26 cellular contexts compared by ENCODE assay signal in the genomic region with DNA sequence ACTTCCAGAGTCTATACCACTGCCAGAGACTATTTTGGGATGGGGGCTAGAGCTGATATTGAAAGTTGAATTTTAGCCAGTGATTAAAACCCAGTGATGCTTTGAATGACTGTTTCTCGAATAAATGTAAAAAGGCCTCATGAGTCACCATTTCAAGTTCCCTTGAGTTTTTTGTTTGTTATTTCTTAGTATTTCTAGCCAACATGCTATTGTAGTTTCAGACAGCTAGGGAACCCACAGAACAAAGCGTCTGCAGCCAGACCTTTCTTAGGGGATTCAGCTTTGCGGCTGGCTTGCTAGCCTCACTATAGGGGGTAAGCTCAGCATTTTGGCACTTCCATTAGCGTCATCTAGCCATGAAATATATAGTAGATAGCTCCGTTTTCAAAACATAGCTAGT.
DNase-seq lines count a peak whose midpoint lies in the region; ATAC-seq, FAIRE-seq and TF ChIP-seq lines count a peak whose summit lies in the region.
"Had no signal": no experiment of that assay in that cellular context is flagged by ENCODE, and none has a peak within 500 bp of the region (broad histone marks: within the 10 kb centered on the region; RNA-seq: fewer than 3 reads in every experiment).

No MANE protein-coding gene starts in this region.

- DNase-seq in IMR-90: peak; percentile 73
- DNase-seq in brain microvascular endothelial cell: peak; percentile 76
- DNase-seq in fibroblast of the conjunctiva (ENCODE audit: low read depth): peak; percentile 50
- DNase-seq in stromal cell of bone marrow (ENCODE audit: low read depth): peak; percentile 65
- DNase-seq in mesenchymal stem cell: no peak
- no peak for DNase-seq in pancreas
- DNase-seq: activated CD4-positive, alpha-beta T cell treated with anti-CD3 and anti-CD28 coated beads, Interleukin-2, amount 50 U/mL, for 1 hour; BE2C; COR-L47; DND-41; MG63; NCI-H1436; NCI-H524; NK-92 treated with Interleukin-12 subunit alpha and Interleukin-12 subunit beta, amount 100 ng/mL, for 24 hours; stimulated activated naive CD8-positive, alpha-beta T cell treated with anti-CD3 and anti-CD28 coated beads, Interleukin-15, amount 100 ng/mL, for 72 hours; T-helper 2 cell; trophoblast cell had no signal

- TF ChIP-seq POLR2A in IMR-90 (IDR thresholded peaks at IDR 0.05; ENCODE audit: low read depth, low read length): no peak

- no peak overlapping the region for H4K8ac ChIP-seq in IMR-90 (ENCODE audit: low read depth in 2 of 2, low read length in 2 of 2)
- no peak overlapping the region for H4K8ac ChIP-seq in mesenchymal stem cell (ENCODE audit: low read length)

- TF ChIP-seq RAD21 in IMR-90 (IDR thresholded peaks at IDR 0.05; ENCODE audit: low read length): no peak

- no peaks in the 10 kb centered on the region for H3K27me3 ChIP-seq in IMR-90 (ENCODE audit: control insufficient read depth, insufficient read depth, low read length)
- no peaks in the 10 kb centered on the region for H3K27me3 ChIP-seq in brain microvascular endothelial cell (replicated peaks)
- no peaks in the 10 kb centered on the region for H3K27me3 ChIP-seq in mesenchymal stem cell (ENCODE audit: control insufficient read depth in 1 of 2, insufficient read depth in 1 of 2, low read length in 2 of 2)
- H3K27me3 ChIP-seq in pancreas: no peaks in the 10 kb centered on the region
- H3K27me3 ChIP-seq: BE2C, breast epithelium, gastroesophageal sphincter, MG63 had no signal

- H3K27ac ChIP-seq in IMR-90 (ENCODE audit: insufficient read depth, low read length): no peak overlapping the region
- H3K27ac ChIP-seq in brain microvascular endothelial cell: peak overlapping the region; percentile 42
- H3K27ac ChIP-seq in mesenchymal stem cell (ENCODE audit: low read length, poor library complexity, severe bottlenecking): no peak overlapping the region
- H3K27ac ChIP-seq in pancreas: no peak overlapping the region
- H3K27ac ChIP-seq: breast epithelium, gastroesophageal sphincter, VCaP had no signal

- in situ Hi-C loops in IMR-90 (cut with MboI; ENCODE audit: low sequenced_read_pairs): no loop called here
- in situ Hi-C loops in brain microvascular endothelial cell (cut with HindIII; ENCODE audit: low pct_ligation_motif_present, low sequenced_read_pairs): no loop called here

- H3K9me3 ChIP-seq in IMR-90 (ENCODE audit: control insufficient read depth, insufficient read depth, low read length): no peaks in the 10 kb centered on the region
- H3K9me3 ChIP-seq in mesenchymal stem cell (ENCODE audit: control insufficient read depth, low read length): no peaks in the 10 kb centered on the region
- H3K9me3 ChIP-seq in pancreas: no peaks in the 10 kb centered on the region
- H3K9me3 ChIP-seq: BE2C, breast epithelium, gastroesophageal sphincter, MG63 had no signal

- peaks cover 28% of the 10 kb centered on the region for H3K36me3 ChIP-seq in IMR-90 (ENCODE audit: control insufficient read depth, insufficient read depth, low read length)
- peaks cover 22% of the 10 kb centered on the region for H3K36me3 ChIP-seq in brain microvascular endothelial cell (replicated peaks)
- H3K36me3 ChIP-seq in mesenchymal stem cell (ENCODE audit: control insufficient read depth in 1 of 2, insufficient read depth in 2 of 2, low read depth in 1 of 2, low read length in 2 of 2): peaks cover 21 to 90% of the 10 kb centered on the region in 2 experiments
- H3K36me3 ChIP-seq in pancreas: peaks cover 0 to 53% (median 5%) of the 10 kb centered on the region in 3 donors
- H3K36me3 ChIP-seq: BE2C, breast epithelium had no signal

- no peak overlapping the region for H2AK9ac ChIP-seq in IMR-90 (replicated peaks; ENCODE audit: low read depth, low read length, poor library complexity)

- no peak overlapping the region for H4K91ac ChIP-seq in IMR-90 (ENCODE audit: insufficient read depth, low read depth, low read length)
- no peak overlapping the region for H4K91ac ChIP-seq in mesenchymal stem cell (ENCODE audit: low read length)

- H2BK20ac ChIP-seq in IMR-90 (ENCODE audit: low read depth, low read length): no peak overlapping the region

- intact Hi-C loops in IMR-90 (cut with micrococcal nuclease) (no loop called here), pancreas (cut with DNase I) (no loop called here)

- H4K5ac ChIP-seq in IMR-90 (ENCODE audit: low read depth, low read length): no peak overlapping the region

- H2BK15ac ChIP-seq in IMR-90 (ENCODE audit: low read depth, low read length): no peak overlapping the region
- no peak overlapping the region for H2BK15ac ChIP-seq in mesenchymal stem cell (ENCODE audit: low read depth, poor library complexity, severe bottlenecking)

- H2AK5ac ChIP-seq in IMR-90 (ENCODE audit: low read depth, low read length) (no peak overlapping the region), mesenchymal stem cell (ENCODE audit: low read length, severe bottlenecking) (no peak overlapping the region)

- no peak overlapping the region for H3K14ac ChIP-seq in IMR-90 (replicated peaks; ENCODE audit: low read depth, low read length)
- H3K14ac ChIP-seq in mesenchymal stem cell (ENCODE audit: low read length in 2 of 2): no peak overlapping the region

- H3K9ac ChIP-seq in IMR-90 (ENCODE audit: low read depth, low read length) (no peak overlapping the region), mesenchymal stem cell (ENCODE audit: low read length) (no peak overlapping the region)

- H3K4me3 ChIP-seq in IMR-90 (ENCODE audit: insufficient read depth, low read depth, low read length) (no peak overlapping the region), brain microvascular endothelial cell (ENCODE audit: low read depth, low read length) (no peak overlapping the region), mesenchymal stem cell (ENCODE audit: insufficient read depth in 1 of 2, low read depth in 1 of 2, low read length in 2 of 2) (no peak overlapping the region), pancreas (no peak overlapping the region)
- H3K4me3 ChIP-seq: breast epithelium, gastroesophageal sphincter, GM23338, lung, MG63 had no signal

- H3K4me2 ChIP-seq in IMR-90 (ENCODE audit: low read depth, low read length) (no peak overlapping the region), mesenchymal stem cell (ENCODE audit: low read length, poor library complexity, severe bottlenecking) (no peak overlapping the region)
- H3K4me2 ChIP-seq: GM23338 had no signal

- no peak for FAIRE-seq in pancreas (lab: Jason Lieb, UNC)
- FAIRE-seq: GM19239 had no signal

- no peak overlapping the region for H3K23ac ChIP-seq in IMR-90 (ENCODE audit: low read depth, low read length)
- H3K23ac ChIP-seq in mesenchymal stem cell (ENCODE audit: low read length in 2 of 2): no peak overlapping the region

- dilution Hi-C loops in IMR-90 (cut with HindIII; ENCODE audit: low sequenced_read_pairs, unreplicated experiment): no loop called here

- H3K4me1 ChIP-seq in IMR-90 (ENCODE audit: control insufficient read depth, insufficient read depth, low read length) (peaks cover 12% of the 10 kb centered on the region), mesenchymal stem cell (ENCODE audit: control insufficient read depth, insufficient read depth, low read depth, low read length) (peaks cover 3% of the 10 kb centered on the region), pancreas (peaks cover 7 to 20% (median 11%) of the 10 kb centered on the region in 3 donors)
- H3K4me1 ChIP-seq: BE2C, breast epithelium had no signal

- CTCF ChIA-PET in IMR-90 (lab: Yijun Ruan, JAX): no interaction called here

- H3K9me1 ChIP-seq in IMR-90 (ENCODE audit: insufficient read depth, low read length): peaks cover 7% of the 10 kb centered on the region; the same call in 1 of the 2 replicates

- BruUV-seq in IMR-90 (replicated peaks; lab: Mats Ljungman, UMichigan): no TSS peak

- no peak overlapping the region for H3K56ac ChIP-seq in IMR-90 (ENCODE audit: extremely low read depth, insufficient read depth, low read length)

- 0% methylated on average over 1 of the region's 5 CpGs; no CpG with 5 or more reads in 1 of the 2 experiments for WGBS in IMR-90 (ENCODE audit: extremely low coverage in 2 of 2, insufficient read length in 1 of 2), 2 experiments
- 88% methylated on average over 3 of the region's 5 CpGs for WGBS in mesenchymal stem cell
- WGBS in pancreas, 2 donors: 91 to 92% methylated on average over 5 of the region's 5 CpGs

- peaks cover 4% of the 10 kb centered on the region; the same call in 1 of the 2 replicates for H4K20me1 ChIP-seq in IMR-90 (ENCODE audit: insufficient read depth, low read length)

- H2AFZ ChIP-seq in IMR-90 (replicated peaks; ENCODE audit: low read length, poor library complexity): no peak overlapping the region
- no peak overlapping the region for H2AFZ ChIP-seq in mesenchymal stem cell (ENCODE audit: low read depth, low read length)
- H2AFZ ChIP-seq: GM23338 had no signal

- H3K79me1 ChIP-seq in IMR-90 (ENCODE audit: low read depth in 1 of 2, low read length in 2 of 2) (no peaks in the 10 kb centered on the region), mesenchymal stem cell (replicated peaks; ENCODE audit: low read length, poor library complexity, severe bottlenecking) (no peaks in the 10 kb centered on the region)

- no peak overlapping the region for H2BK5ac ChIP-seq in IMR-90 (ENCODE audit: low read depth, low read length, poor library complexity, severe bottlenecking)
- H2BK5ac ChIP-seq in mesenchymal stem cell (ENCODE audit: low read depth, low read length, poor library complexity, severe bottlenecking): no peak overlapping the region

- H3K18ac ChIP-seq in IMR-90 (ENCODE audit: low read depth, low read length): no peak overlapping the region
- no peak overlapping the region for H3K18ac ChIP-seq in mesenchymal stem cell (ENCODE audit: low read depth in 1 of 2, low read length in 2 of 2)

- H2BK120ac ChIP-seq in IMR-90 (ENCODE audit: low read depth, low read length) (no peak overlapping the region), mesenchymal stem cell (ENCODE audit: low read depth, low read length) (no peak overlapping the region)

- POLR2A ChIA-PET in IMR-90 (lab: Charles Lee; ENCODE audit: unreplicated experiment): interaction anchor here (0.5 kb wide), 1 partner anchor 1394 kb away, joined by 3 read pairs; no protein-coding TSS in a partner anchor

- H3K4ac ChIP-seq in IMR-90 (ENCODE audit: low read depth, low read length): no peak overlapping the region
- H3K4ac ChIP-seq in mesenchymal stem cell (ENCODE audit: low read depth in 1 of 2, low read length in 2 of 2): no peak overlapping the region

- H2BK12ac ChIP-seq in mesenchymal stem cell (ENCODE audit: low read length in 2 of 2): no peak overlapping the region

- TF ChIP-seq CTCF in IMR-90 (conservative IDR thresholded peaks at IDR 0.05; ENCODE audit: low read depth, low read length) (no peak), brain microvascular endothelial cell (IDR thresholded peaks at IDR 0.05; ENCODE audit: low read depth, low read length, missing control alignments) (peak; percentile 42), pancreas (IDR thresholded peaks at IDR 0.05) (no peak)

- ATAC-seq in IMR-90 (ENCODE audit: low read depth) (0 out of 2 replicates have a peak, but pooled peaks have one; percentile 24), GM19397 (IDR thresholded peaks at IDR 0.05; ENCODE audit: unreplicated experiment) (no peak), pancreas (no peak), HG03342 (IDR thresholded peaks at IDR 0.05; ENCODE audit: unreplicated experiment) (no peak)
- ATAC-seq: activated naive CD4-positive, alpha-beta T cell treated with anti-CD3 and anti-CD28 coated beads, Interleukin-2, amount 50 U/mL, for 72 hours; gastroesophageal sphincter; GM23338; stimulated activated naive CD8-positive, alpha-beta T cell treated with anti-CD3 and anti-CD28 coated beads, Interleukin-15, amount 100 ng/mL, for 72 hours had no signal

Comparison
In these comparisons a context has a peak if more than half of its experiments do, and no peak if none do; other contexts are left out.
1. DNase-seq: peak in IMR-90 (single experiment), brain microvascular endothelial cell (single experiment), fibroblast of the conjunctiva (single experiment) and stromal cell of bone marrow (single experiment); none in mesenchymal stem cell (single experiment) and pancreas (0 of 6).